Comparison of ENCODE assay signal across 11 cellular contexts in genomic region chr14:81384900-81385299, GRCh38. TPM values are rescaled to one million over a fixed set of nuclear protein-coding genes. Genes with fewer than 3 reads are reported as not detected.
A peak's percentile ranks its signal among the peaks of the same experiment; 100 is the strongest.
DNase-seq lines count a peak whose midpoint lies in the region; ATAC-seq and TF ChIP-seq lines count a peak whose summit lies in the region.
"Had no signal": no experiment of that assay in that cellular context is flagged by ENCODE, and none has a peak within 500 bp of the region (broad histone marks: within the 10 kb centered on the region; RNA-seq: fewer than 3 reads in every experiment).

No MANE protein-coding gene starts in this region.

- no peaks in the 10 kb centered on the region for H3K4me1 ChIP-seq in left lung

- H3K36me3 ChIP-seq in left lung: no peaks in the 10 kb centered on the region
- H3K36me3 ChIP-seq: suprapubic skin had no signal

- peaks cover 40% of the 10 kb centered on the region for H3K4me1 Mint-ChIP-seq in brain

- H3K27me3 ChIP-seq in left lung: no peaks in the 10 kb centered on the region
- H3K27me3 ChIP-seq: suprapubic skin had no signal

- intact Hi-C loops in left lung (cut with DNase I): no loop called here
- intact Hi-C loops in left colon (cut with DNase I, micrococcal nuclease): no loop called here

- H3K27ac ChIP-seq in left lung: no peak overlapping the region
- H3K27ac ChIP-seq: suprapubic skin had no signal

- peaks cover 3% of the 10 kb centered on the region for H3K27me3 Mint-ChIP-seq in brain

- no peak overlapping the region for H3K4me3 ChIP-seq in left lung
- H3K4me3 ChIP-seq: suprapubic skin had no signal

- H3K36me3 Mint-ChIP-seq in brain: peaks cover 20% of the 10 kb centered on the region

- H3K4me3 Mint-ChIP-seq in brain: no peak overlapping the region

- peak overlapping the region; percentile 45 to 84 (median 58) for H3K27ac Mint-ChIP-seq in brain

- DNase-seq in Caki2 (ENCODE audit: low read depth) (peak; percentile 92), NCI-H1694 treated with DMSO at 0.1 percent for 48 hours (lab: John Stamatoyannopoulos, UW) (peak; percentile 97), left lung (no peak), NCI-H128 (lab: John Stamatoyannopoulos, UW; ENCODE audit: unreplicated experiment) (no peak), OCI-M1 (lab: John Stamatoyannopoulos, UW) (no peak), left colon (no peak), CD1c-positive myeloid dendritic cell (ENCODE audit: extremely low spot score) (no peak)
- DNase-seq: activated CD4-positive, CD25-positive, alpha-beta regulatory T cell treated with anti-CD3 and anti-CD28 coated beads, Interleukin-2, amount 50 U/mL, for 72 hours; stimulated activated CD4-positive, alpha-beta T cell treated with anti-CD3 and anti-CD28 coated beads, Interleukin-2, amount 100 ng/mL, for 48 hours had no signal

- ATAC-seq in left lung: peak; percentile 44
- ATAC-seq in left colon: no peak

- TF ChIP-seq CTCF in brain (conservative IDR thresholded peaks at IDR 0.05) (no peak), left lung (IDR thresholded peaks at IDR 0.05) (no peak)

- no peaks in the 10 kb centered on the region for H3K9me3 ChIP-seq in left lung
- H3K9me3 ChIP-seq: suprapubic skin had no signal

- in situ Hi-C loops in Caki2 (cut with HindIII; ENCODE audit: low pct_unique_long_range_greater_than_20kb, low sequenced_read_pairs): no loop called here

- H3K9me3 Mint-ChIP-seq in brain: peaks cover 0 to 12% (median 10%) of the 10 kb centered on the region in 5 experiments

RNA-seq across cellular contexts. Expression of gene STON2, which starts 15.2 kb away (rescaled TPM):
- total RNA-seq in Caki2 (2014; rRNA removed; shearing (Covaris generic); ENCODE audit: low replicate concordance): 7.2 and 9.8 TPM in 2 replicates
- polyA plus RNA-seq in brain (ENCODE audit: insufficient read depth, low read depth, low replicate concordance): 8.6 TPM
- 10 to 100 TPM; 30.4 to 46.7 TPM for total RNA-seq in left lung
- total RNA-seq in left colon: 10 to 100 TPM; 13.2 to 24.1 TPM

Comparison
In these comparisons a context has a peak if more than half of its experiments do, and no peak if none do; other contexts are left out.
1. DNase-seq: peak in Caki2 (single experiment) and NCI-H1694 treated with DMSO at 0.1 percent for 48 hours (single experiment); none in left lung (0 of 2), NCI-H128 (single experiment), OCI-M1 (single experiment), left colon (0 of 2) and CD1c-positive myeloid dendritic cell (single experiment).